Comparison of ENCODE assay signal across 27 cellular contexts in the genomic region with DNA sequence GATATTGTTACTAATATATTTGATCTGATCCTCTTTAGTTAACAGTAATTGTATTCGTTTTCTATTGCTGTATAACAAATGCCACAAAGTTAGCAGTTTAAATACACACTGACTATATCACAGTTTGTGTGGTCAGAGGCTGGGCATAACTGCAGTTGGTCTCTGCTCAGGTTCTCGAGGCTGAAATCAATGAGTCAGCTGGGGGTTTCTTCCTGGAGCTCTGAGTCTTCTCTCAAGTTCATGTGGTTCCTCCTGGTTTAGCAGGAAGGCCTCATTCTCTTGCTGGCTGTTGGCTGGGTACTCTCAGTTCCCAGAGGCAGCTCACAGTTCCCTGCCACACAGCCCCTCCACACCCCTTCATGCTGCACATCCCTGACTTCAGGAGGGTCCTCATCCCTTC. TPM values are rescaled to one million over a fixed set of nuclear protein-coding genes. Genes with fewer than 3 reads are reported as not detected.
"Had no signal": no experiment of that assay in that cellular context is flagged by ENCODE, and none has a peak within 500 bp of the region (broad histone marks: within the 10 kb centered on the region; RNA-seq: fewer than 3 reads in every experiment).

No MANE protein-coding gene starts in this region.

- H3K4me3 ChIP-seq: cardiac muscle cell, coronary artery, right lobe of liver, upper lobe of left lung, vagina had no signal

- DNase-seq: activated CD4-positive, alpha-beta T cell treated with anti-CD3 and anti-CD28 coated beads for 4 hours; activated CD4-positive, alpha-beta T cell treated with anti-CD3 and anti-CD28 coated beads, Interleukin-2, amount 50 U/mL, for 4 hours; activated naive CD4-positive, alpha-beta T cell; activated T-cell treated with anti-CD3 and anti-CD28 coated beads for 4 hours; activated T-cell treated with anti-CD3 and anti-CD28 coated beads, Interleukin-2, amount 50 U/mL, for 72 hours; cerebellar nuclear complex; effector memory CD8-positive, alpha-beta T cell; erythroblast; hippocampal formation; kidney; naive B cell; nephron progenitor cell; right lobe of liver; stimulated activated CD4-positive, alpha-beta T cell treated with anti-CD3 and anti-CD28 coated beads, Interleukin-4, amount 100 ng/mL, for 1 hour; stimulated activated naive CD8-positive, alpha-beta T cell treated with anti-CD3 and anti-CD28 coated beads, Interleukin-15, amount 100 ng/mL, for 72 hours; substantia nigra; upper lobe of left lung had no signal

- H3K9me3 ChIP-seq: neutrophil, right lobe of liver, upper lobe of left lung, vagina had no signal

- H3K27ac ChIP-seq: cardiac muscle cell, coronary artery, neutrophil, right lobe of liver, upper lobe of left lung, vagina, VCaP had no signal

- H3K27me3 ChIP-seq: cardiac muscle cell, neutrophil, right lobe of liver, upper lobe of left lung, vagina had no signal

- ATAC-seq: activated naive CD4-positive, alpha-beta T cell treated with anti-CD3 and anti-CD28 coated beads, Interleukin-2, amount 50 U/mL, for 72 hours; activated T-cell treated with anti-CD3 and anti-CD28 coated beads, Interleukin-2, amount 50 U/mL, for 72 hours; effector memory CD8-positive, alpha-beta T cell; right lobe of liver; stimulated activated memory B cell treated with anti-CD40 and anti-IgM and Interleukin-4, amounts not matched to agents 10 μg/mL and 1 μg/mL and 100 μg/mL, for 72 hours; stimulated activated naive CD8-positive, alpha-beta T cell treated with anti-CD3 and anti-CD28 coated beads, Interleukin-15, amount 100 ng/mL, for 72 hours had no signal

- H3K36me3 ChIP-seq: cardiac muscle cell, neutrophil, right lobe of liver, upper lobe of left lung, vagina had no signal

- H3K4me1 ChIP-seq: right lobe of liver, upper lobe of left lung, vagina had no signal

RNA-seq across cellular contexts. Expression of a gene that starts 20.7 kb away (rescaled TPM):
- total RNA-seq: fibroblast of lung, fibroblast of villous mesenchyme, osteocyte had no signal
- polyA plus RNA-seq: fibroblast of lung had no signal
